8 cellular contexts compared by ENCODE assay signal in genomic region chr16:84729716-84730320, GRCh38. TPM values are rescaled to one million over a fixed set of nuclear protein-coding genes. Genes with fewer than 3 reads are reported as not detected.
DNase-seq lines count a peak whose midpoint lies in the region; ATAC-seq and TF ChIP-seq lines count a peak whose summit lies in the region.

No MANE protein-coding gene starts in this region.

- peaks cover 1% of the 10 kb centered on the region for H3K9me3 Mint-ChIP-seq in glutamatergic neuron (ENCODE audit: unreplicated experiment)

- H3K36me3 Mint-ChIP-seq in glutamatergic neuron (ENCODE audit: unreplicated experiment), result no peaks in the 10 kb centered on the region

- peak overlapping the region; percentile 11; the same call in 1 of the 2 replicates for H3K4me3 ChIP-seq in SJSA1
- H3K4me3 ChIP-seq in testis, result no peak overlapping the region

- intact Hi-C loops in testis (cut with DNase I; ENCODE audit: low total_unique reads), result loop anchor here (5.0 to 10.0 kb wide), 2 partner anchors 105 to 223 kb away; no protein-coding TSS in a partner anchor

- peaks cover 25% of the 10 kb centered on the region for H3K36me3 ChIP-seq in SJSA1
- H3K36me3 ChIP-seq in testis (ENCODE audit: low read depth, missing control alignments), result no peaks in the 10 kb centered on the region

- TF ChIP-seq CTCF in glutamatergic neuron (IDR thresholded peaks at IDR 0.05; ENCODE audit: partially characterized antibody, unreplicated experiment), result no peak
- TF ChIP-seq CTCF in testis (IDR thresholded peaks at IDR 0.05), result no peak

- no peak for TF ChIP-seq POLR2A in testis (IDR thresholded peaks at IDR 0.05)

- H3K4me1 ChIP-seq in SJSA1 (replicated peaks) (peaks cover 54% of the 10 kb centered on the region), testis (peaks cover 21% of the 10 kb centered on the region)

- no peaks in the 10 kb centered on the region for H3K27me3 Mint-ChIP-seq in glutamatergic neuron (ENCODE audit: unreplicated experiment)

- WGBS in testis, 2 donors, result 51 to 57% methylated on average over 7 of the region's 7 CpGs

- H3K9me3 ChIP-seq in SJSA1 (replicated peaks) (no peaks in the 10 kb centered on the region), testis (no peaks in the 10 kb centered on the region)

- no peaks in the 10 kb centered on the region for H3K27me3 ChIP-seq in SJSA1 (replicated peaks)
- no peaks in the 10 kb centered on the region for H3K27me3 ChIP-seq in testis

- ATAC-seq in GM21717 (IDR thresholded peaks at IDR 0.05; ENCODE audit: unreplicated experiment), result no peak

- H3K4me1 Mint-ChIP-seq in glutamatergic neuron (ENCODE audit: low read depth, unreplicated experiment), result peaks cover 32% of the 10 kb centered on the region

- peak; percentile 40 for DNase-seq in SIG-M5 treated with dmso at 0.1 percent for 504 hours (lab: John Stamatoyannopoulos, UW; ENCODE audit: unreplicated experiment)
- no peak for DNase-seq in SIG-M5 (lab: John Stamatoyannopoulos, UW)
- DNase-seq in SJSA1 (ENCODE audit: low read depth in 1 of 2, low spot score in 2 of 2), result peak in 1 of 2 experiments; percentile 42
- DNase-seq in glutamatergic neuron, result no peak
- DNase-seq in testis, result no peak
- DNase-seq in stimulated activated CD4-positive, alpha-beta T cell treated with anti-CD3 and anti-CD28 coated beads, Interleukin-2, amount 100 ng/mL, for 24 hours, result no peak
- DNase-seq in D341Med (ENCODE audit: low spot score), result no peak

- peak overlapping the region; percentile 22 for H3K27ac Mint-ChIP-seq in glutamatergic neuron (ENCODE audit: unreplicated experiment)

- H3K27ac ChIP-seq in SJSA1, result peak overlapping the region; percentile 89
- H3K27ac ChIP-seq in testis, result peak overlapping the region; percentile 9 to 33

- H3K4me3 Mint-ChIP-seq in glutamatergic neuron (ENCODE audit: unreplicated experiment), result no peak overlapping the region

RNA-seq across cellular contexts. Expression of gene USP10, which starts 30.0 kb away (rescaled TPM):
- 53.3 and 59.7 TPM in 2 replicates for total RNA-seq in SJSA1 (2014; rRNA removed; shearing (Covaris generic))
- 100 TPM for total RNA-seq in glutamatergic neuron (ENCODE audit: unreplicated experiment)
- 100 to 1,000 TPM; 101 to 108 TPM for total RNA-seq in testis
- polyA plus RNA-seq in testis (ENCODE audit: insufficient read depth, low read depth, low replicate concordance), result 53.6 TPM
